Comparison of ENCODE assay signal across 23 cellular contexts in the genomic region with DNA sequence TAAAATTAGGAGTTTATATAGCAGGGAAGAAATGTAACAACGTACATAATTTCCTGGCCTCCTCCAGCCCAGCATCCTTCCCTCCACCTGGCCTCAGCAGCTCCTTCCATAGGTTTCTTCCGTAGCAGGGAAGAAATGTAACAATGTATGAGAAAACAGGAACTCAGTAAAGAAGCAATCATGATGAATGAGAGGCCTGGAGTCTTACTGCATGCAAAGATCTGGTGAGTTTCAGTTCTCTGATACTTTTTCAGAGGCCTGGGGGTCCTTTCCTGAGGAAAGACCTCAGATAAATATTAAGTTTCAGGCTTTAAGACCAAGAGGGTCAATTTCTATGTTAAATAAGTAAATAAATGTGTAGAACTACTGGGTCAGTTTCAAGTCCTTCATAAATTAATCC.
A peak's percentile ranks its signal among the peaks of the same experiment; 100 is the strongest.
DNase-seq lines count a peak whose midpoint lies in the region; ATAC-seq and TF ChIP-seq lines count a peak whose summit lies in the region.
"Had no signal": no experiment of that assay in that cellular context is flagged by ENCODE, and none has a peak within 500 bp of the region (broad histone marks: within the 10 kb centered on the region; RNA-seq: fewer than 3 reads in every experiment).

No MANE protein-coding gene starts in this region.

- no peak overlapping the region for H3K4me3 ChIP-seq in GM23338
- H3K4me3 ChIP-seq: A549, SJCRH30 had no signal

- no peaks in the 10 kb centered on the region for H4K20me1 ChIP-seq in GM23338 (replicated peaks; ENCODE audit: insufficient read depth)

- H3K4me3 Mint-ChIP-seq in GM23338 = no peak overlapping the region
- H3K4me3 Mint-ChIP-seq in glutamatergic neuron (ENCODE audit: unreplicated experiment) = no peak overlapping the region
- peak overlapping the region; percentile 20 for H3K4me3 Mint-ChIP-seq in stimulated activated memory B cell treated with anti-CD40 and anti-IgM and Interleukin-4, amounts not matched to agents 10 μg/mL and 1 μg/mL and 100 μg/mL, for 72 hours
- no peak overlapping the region for H3K4me3 Mint-ChIP-seq in activated naive CD8-positive, alpha-beta T cell treated with anti-CD3 and anti-CD28 coated beads, Interleukin-2, amount 50 U/mL, for 24 hours
- H3K4me3 Mint-ChIP-seq: CD4-positive, alpha-beta memory T cell; T-cell had no signal

- no peak overlapping the region for H3K27ac ChIP-seq in GM23338 (ENCODE audit: low read depth)
- H3K27ac ChIP-seq: A549, SJCRH30 had no signal

- H2AFZ ChIP-seq in GM23338 = 0 out of 2 replicates have a peak overlapping the region, but pooled peaks have one; percentile 23

- no peaks in the 10 kb centered on the region; the same call in 1 of the 2 replicates for H3K9me2 ChIP-seq in GM23338 (ENCODE audit: insufficient read depth)

- H3F3A ChIP-seq in GM23338 (replicated peaks; ENCODE audit: low read depth) = no peaks in the 10 kb centered on the region

- 0 out of 3 replicates have a peak, but pooled peaks cover 3% of the 10 kb centered on the region for H3K36me3 Mint-ChIP-seq in GM23338 (ENCODE audit: low read depth)
- H3K36me3 Mint-ChIP-seq in glutamatergic neuron (ENCODE audit: unreplicated experiment) = no peaks in the 10 kb centered on the region
- H3K36me3 Mint-ChIP-seq in stimulated activated memory B cell treated with anti-CD40 and anti-IgM and Interleukin-4, amounts not matched to agents 10 μg/mL and 1 μg/mL and 100 μg/mL, for 72 hours = peaks cover 5% of the 10 kb centered on the region
- no peaks in the 10 kb centered on the region for H3K36me3 Mint-ChIP-seq in activated naive CD8-positive, alpha-beta T cell treated with anti-CD3 and anti-CD28 coated beads, Interleukin-2, amount 50 U/mL, for 24 hours (ENCODE audit: low read depth)
- H3K36me3 Mint-ChIP-seq: CD4-positive, alpha-beta memory T cell; T-cell had no signal

- DNase-seq in GM23338 (ENCODE audit: low spot score) (no peak), glutamatergic neuron (no peak), NCI-H748 (lab: John Stamatoyannopoulos, UW; ENCODE audit: unreplicated experiment) (no peak), SHP77 treated with DMSO at 0.1 percent for 48 hours (lab: John Stamatoyannopoulos, UW) (no peak)
- no peak for DNase-seq in activated naive CD8-positive, alpha-beta T cell treated with anti-CD3 and anti-CD28 coated beads, Interleukin-2, amount 50 U/mL, for 24 hours
- DNase-seq: AML-193; C1 segment of cervical spinal cord; CD4-positive, alpha-beta memory T cell; COR-L47; H7; IMR-90; NCI-H1092 treated with DMSO at 0.1 percent for 48 hours; NCI-H1436; NCI-H187; NCI-H2081 treated with DMSO at 0.1 percent for 48 hours; NCI-H345; NCI-H510A treated with DMSO at 0.1 percent for 48 hours; NCI-H774; SJCRH30; T-cell had no signal

- H3K27ac Mint-ChIP-seq in GM23338 (no peak overlapping the region), glutamatergic neuron (ENCODE audit: unreplicated experiment) (peak overlapping the region; percentile 70)
- H3K27ac Mint-ChIP-seq in stimulated activated memory B cell treated with anti-CD40 and anti-IgM and Interleukin-4, amounts not matched to agents 10 μg/mL and 1 μg/mL and 100 μg/mL, for 72 hours = peak overlapping the region; percentile 92
- no peak overlapping the region for H3K27ac Mint-ChIP-seq in activated naive CD8-positive, alpha-beta T cell treated with anti-CD3 and anti-CD28 coated beads, Interleukin-2, amount 50 U/mL, for 24 hours
- H3K27ac Mint-ChIP-seq: CD4-positive, alpha-beta memory T cell; T-cell had no signal

- H3K4me1 Mint-ChIP-seq in GM23338 (no peaks in the 10 kb centered on the region; the same call in 2 of the 3 replicates), glutamatergic neuron (ENCODE audit: low read depth, unreplicated experiment) (peaks cover 48% of the 10 kb centered on the region)
- H3K4me1 Mint-ChIP-seq in stimulated activated memory B cell treated with anti-CD40 and anti-IgM and Interleukin-4, amounts not matched to agents 10 μg/mL and 1 μg/mL and 100 μg/mL, for 72 hours = peaks cover 62% of the 10 kb centered on the region
- H3K4me1 Mint-ChIP-seq in activated naive CD8-positive, alpha-beta T cell treated with anti-CD3 and anti-CD28 coated beads, Interleukin-2, amount 50 U/mL, for 24 hours = no peaks in the 10 kb centered on the region
- H3K4me1 Mint-ChIP-seq: CD4-positive, alpha-beta memory T cell; T-cell had no signal

- TF ChIP-seq CTCF in GM23338 (conservative IDR thresholded peaks at IDR 0.05; ENCODE audit: low read depth in 2 of 2) (no peak), glutamatergic neuron (IDR thresholded peaks at IDR 0.05; ENCODE audit: partially characterized antibody, unreplicated experiment) (no peak)

- no peaks in the 10 kb centered on the region for H3K36me3 ChIP-seq in GM23338 (ENCODE audit: insufficient read depth)
- H3K36me3 ChIP-seq: SJCRH30 had no signal

- peaks cover 6% of the 10 kb centered on the region; the same call in 1 of the 3 replicates for H3K9me3 Mint-ChIP-seq in GM23338
- peaks cover 21% of the 10 kb centered on the region for H3K9me3 Mint-ChIP-seq in glutamatergic neuron (ENCODE audit: unreplicated experiment)
- H3K9me3 Mint-ChIP-seq in stimulated activated memory B cell treated with anti-CD40 and anti-IgM and Interleukin-4, amounts not matched to agents 10 μg/mL and 1 μg/mL and 100 μg/mL, for 72 hours = peaks cover 2% of the 10 kb centered on the region
- no peaks in the 10 kb centered on the region for H3K9me3 Mint-ChIP-seq in activated naive CD8-positive, alpha-beta T cell treated with anti-CD3 and anti-CD28 coated beads, Interleukin-2, amount 50 U/mL, for 24 hours
- H3K9me3 Mint-ChIP-seq: T-cell had no signal

- H3K4me2 ChIP-seq in GM23338 = no peak overlapping the region
- H3K4me2 ChIP-seq: A549 had no signal

- ATAC-seq in GM23338 (no peak), SK-N-SH treated with all-trans-retinoic acid at 6 μM for 48 hours (peak; percentile 1; the same call in 1 of the 3 replicates)
- ATAC-seq in stimulated activated memory B cell treated with anti-CD40 and anti-IgM and Interleukin-4, amounts not matched to agents 10 μg/mL and 1 μg/mL and 100 μg/mL, for 72 hours = peak; percentile 61
- ATAC-seq in activated naive CD8-positive, alpha-beta T cell treated with anti-CD3 and anti-CD28 coated beads, Interleukin-2, amount 50 U/mL, for 24 hours = no peak
- ATAC-seq: A549, T-cell had no signal

- peaks cover 5% of the 10 kb centered on the region for H3K27me3 Mint-ChIP-seq in GM23338 (ENCODE audit: insufficient read depth, low read depth, poor library complexity)
- H3K27me3 Mint-ChIP-seq in glutamatergic neuron (ENCODE audit: unreplicated experiment) = peaks cover 16% of the 10 kb centered on the region
- no peaks in the 10 kb centered on the region for H3K27me3 Mint-ChIP-seq in stimulated activated memory B cell treated with anti-CD40 and anti-IgM and Interleukin-4, amounts not matched to agents 10 μg/mL and 1 μg/mL and 100 μg/mL, for 72 hours
- H3K27me3 Mint-ChIP-seq in activated naive CD8-positive, alpha-beta T cell treated with anti-CD3 and anti-CD28 coated beads, Interleukin-2, amount 50 U/mL, for 24 hours = peaks cover 3% of the 10 kb centered on the region

- H3K79me2 ChIP-seq in GM23338 (replicated peaks; ENCODE audit: insufficient read depth) = no peaks in the 10 kb centered on the region

- no peaks in the 10 kb centered on the region for H3K27me3 ChIP-seq in GM23338 (ENCODE audit: insufficient read depth)

- no peaks in the 10 kb centered on the region for H3K4me1 ChIP-seq in GM23338 (ENCODE audit: insufficient read depth)
- H3K4me1 ChIP-seq: A549, SJCRH30 had no signal

TF ChIP-seq in GM23338, 12 proteins besides CTCF, POLR2A, EP300 and RAD21:
- no peak for TF ChIP-seq EZH2phosphoT487 (IDR thresholded peaks at IDR 0.05; ENCODE audit: unreplicated experiment)
- TF ChIP-seq ZNF331 (CRISPR knock-in tag; IDR thresholded peaks at IDR 0.05; ENCODE audit: low read depth) = no peak
- TF ChIP-seq EZH2 (IDR thresholded peaks at IDR 0.05; ENCODE audit: low read depth, unreplicated experiment) = no peak
- TF ChIP-seq NANOG (IDR thresholded peaks at IDR 0.05; ENCODE audit: borderline replicate concordance) = no peak
- no peak for TF ChIP-seq JUNB (IDR thresholded peaks at IDR 0.05; ENCODE audit: unreplicated experiment)
TF ChIP-seq in GM23338: peak in this region for 0.

TF ChIP-seq in SK-N-SH treated with all-trans-retinoic acid at 6 μM for 48 hours, 23 proteins besides CTCF, POLR2A, EP300 and RAD21:
- no peak for TF ChIP-seq BACH2 (CRISPR knock-in tag; IDR thresholded peaks at IDR 0.05; ENCODE audit: borderline replicate concordance)

Comparison
In these comparisons a context has a peak if more than half of its experiments do, and no peak if none do; other contexts are left out.
1. ATAC-seq: peak in SK-N-SH treated with all-trans-retinoic acid at 6 μM for 48 hours (single experiment) and stimulated activated memory B cell treated with anti-CD40 and anti-IgM and Interleukin-4, amounts not matched to agents 10 μg/mL and 1 μg/mL and 100 μg/mL, for 72 hours (single experiment); none in GM23338 (single experiment) and activated naive CD8-positive, alpha-beta T cell treated with anti-CD3 and anti-CD28 coated beads, Interleukin-2, amount 50 U/mL, for 24 hours (single experiment).
2. H3K27ac Mint-ChIP-seq: peak in glutamatergic neuron (single experiment) and stimulated activated memory B cell treated with anti-CD40 and anti-IgM and Interleukin-4, amounts not matched to agents 10 μg/mL and 1 μg/mL and 100 μg/mL, for 72 hours (single experiment); none in GM23338 (single experiment) and activated naive CD8-positive, alpha-beta T cell treated with anti-CD3 and anti-CD28 coated beads, Interleukin-2, amount 50 U/mL, for 24 hours (single experiment).